In the genomic region with DNA sequence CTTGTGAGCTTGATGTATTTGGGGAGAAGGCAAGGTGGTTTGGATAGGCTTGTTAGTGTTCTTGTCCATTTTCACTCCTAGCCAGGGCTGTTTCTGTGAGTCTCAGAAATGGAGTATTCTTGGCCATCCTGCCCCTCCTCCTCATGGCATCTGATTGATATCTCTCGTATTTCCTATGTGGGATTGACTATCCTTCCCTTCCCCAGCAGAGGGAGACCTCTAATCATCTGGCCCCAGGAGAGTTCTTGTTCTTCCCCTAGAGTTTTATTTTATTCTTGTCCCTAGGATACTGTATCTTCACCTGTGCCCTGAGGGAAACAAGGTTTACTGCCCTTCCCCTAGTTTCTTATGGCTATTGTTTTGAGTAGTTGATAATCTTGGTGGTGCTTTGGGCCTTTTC, we compare ENCODE assay signal across 9 cellular contexts.
DNase-seq lines count a peak whose midpoint lies in the region; ATAC-seq and TF ChIP-seq lines count a peak whose summit lies in the region.
"Had no signal": no experiment of that assay in that cellular context is flagged by ENCODE, and none has a peak within 500 bp of the region (broad histone marks: within the 10 kb centered on the region; RNA-seq: fewer than 3 reads in every experiment).

No MANE protein-coding gene starts in this region.

- no peaks in the 10 kb centered on the region for H3K27me3 Mint-ChIP-seq in activated T-helper 17 cell treated with anti-CD3 and anti-CD28 coated beads, Interleukin-2, amount 50 U/mL, for 72 hours
- H3K27me3 Mint-ChIP-seq in T-cell = no peaks in the 10 kb centered on the region
- H3K27me3 Mint-ChIP-seq: stimulated activated naive CD8-positive, alpha-beta T cell treated with anti-CD3 and anti-CD28 coated beads, Interleukin-15, amount 100 ng/mL, for 72 hours had no signal

- peak; percentile 70 for TF ChIP-seq CTCF in AG09309 (IDR thresholded peaks at IDR 0.05; ENCODE audit: control insufficient read depth, insufficient read depth, low read depth, low read length, missing control alignments)
- TF ChIP-seq CTCF in HFF-Myc (IDR thresholded peaks at IDR 0.05; ENCODE audit: low read depth, low read length, missing control alignments) = peak; percentile 62
- TF ChIP-seq CTCF in hepatocyte (IDR thresholded peaks at IDR 0.05; ENCODE audit: poor library complexity) = peak; percentile 24

- DNase-seq in AG09309 (ENCODE audit: low read depth) (no peak), HFF-Myc (ENCODE audit: extremely low read depth, low read depth) (peak; percentile 16), SW480 (ENCODE audit: low spot score) (peak; percentile 11), hepatocyte (ENCODE audit: low spot score) (peak; percentile 5), T-cell (no peak)
- no peak for DNase-seq in activated naive CD4-positive, alpha-beta T cell treated with Interleukin-2 at 50 U/mL for 16 hours
- DNase-seq: stimulated activated naive CD8-positive, alpha-beta T cell treated with anti-CD3 and anti-CD28 coated beads, Interleukin-15, amount 100 ng/mL, for 72 hours had no signal

- no peak for ATAC-seq in activated T-helper 17 cell treated with anti-CD3 and anti-CD28 coated beads, Interleukin-2, amount 50 U/mL, for 72 hours (replicated peaks)
- ATAC-seq in GM21447 (IDR thresholded peaks at IDR 0.05; ENCODE audit: unreplicated experiment) = no peak
- no peak for ATAC-seq in T-cell (replicated peaks in 1 of 4)
- ATAC-seq: stimulated activated naive CD8-positive, alpha-beta T cell treated with anti-CD3 and anti-CD28 coated beads, Interleukin-15, amount 100 ng/mL, for 72 hours had no signal

- no peak overlapping the region for H3K27ac ChIP-seq in hepatocyte

- no peaks in the 10 kb centered on the region for H3K4me1 ChIP-seq in hepatocyte (ENCODE audit: insufficient read depth)

- CTCF ChIA-PET in T-cell (lab: Charles Lee) = interaction anchor here in 1 of 2 donors (0.6 kb wide), 1 partner anchor 44 kb away, joined by 3 read pairs; no protein-coding TSS in a partner anchor

- POLR2A ChIA-PET in T-cell (lab: Charles Lee) = interaction anchor here in 1 of 2 donors (0.6 kb wide), 1 partner anchor 18 kb away, joined by 4 read pairs; no protein-coding TSS in a partner anchor

- H3K9me2 ChIP-seq in hepatocyte (replicated peaks; ENCODE audit: insufficient read depth) = no peaks in the 10 kb centered on the region

- no peaks in the 10 kb centered on the region for H3K79me2 ChIP-seq in hepatocyte

- H3K36me3 ChIP-seq in hepatocyte (replicated peaks; ENCODE audit: insufficient read depth, low read depth) = no peaks in the 10 kb centered on the region

- no peaks in the 10 kb centered on the region for H3K27me3 ChIP-seq in hepatocyte

- H3K4me1 Mint-ChIP-seq in activated T-helper 17 cell treated with anti-CD3 and anti-CD28 coated beads, Interleukin-2, amount 50 U/mL, for 72 hours = no peaks in the 10 kb centered on the region
- peaks cover 0 to 4% (median 0%) of the 10 kb centered on the region in 3 donors for H3K4me1 Mint-ChIP-seq in T-cell

- 67% methylated on average over 1 of the region's 1 CpG for WGBS in hepatocyte (ENCODE audit: low lambda C conversion rate, missing lambda C conversion rate)

- no peaks in the 10 kb centered on the region for H4K20me1 ChIP-seq in hepatocyte (ENCODE audit: insufficient read depth, poor library complexity, severe bottlenecking)

- no peak overlapping the region for H3K4me3 Mint-ChIP-seq in activated T-helper 17 cell treated with anti-CD3 and anti-CD28 coated beads, Interleukin-2, amount 50 U/mL, for 72 hours
- no peak overlapping the region for H3K4me3 Mint-ChIP-seq in T-cell
- H3K4me3 Mint-ChIP-seq: stimulated activated naive CD8-positive, alpha-beta T cell treated with anti-CD3 and anti-CD28 coated beads, Interleukin-15, amount 100 ng/mL, for 72 hours had no signal

- H3K4me2 ChIP-seq in hepatocyte = no peak overlapping the region

- H3K36me3 Mint-ChIP-seq in activated T-helper 17 cell treated with anti-CD3 and anti-CD28 coated beads, Interleukin-2, amount 50 U/mL, for 72 hours (ENCODE audit: low read depth) = peaks cover 66% of the 10 kb centered on the region
- peaks cover 53% of the 10 kb centered on the region for H3K36me3 Mint-ChIP-seq in T-cell

- peaks cover 11% of the 10 kb centered on the region for H3K9me3 Mint-ChIP-seq in activated T-helper 17 cell treated with anti-CD3 and anti-CD28 coated beads, Interleukin-2, amount 50 U/mL, for 72 hours
- peaks cover 4 to 20% (median 11%) of the 10 kb centered on the region in 3 donors for H3K9me3 Mint-ChIP-seq in T-cell

- H2AFZ ChIP-seq in hepatocyte = no peak overlapping the region

- H3K4me3 ChIP-seq in AG09309 (ENCODE audit: control insufficient read depth, low read depth, low read length) = no peak overlapping the region
- H3K4me3 ChIP-seq in HFF-Myc (replicated peaks; ENCODE audit: low read depth, low read length) = no peak overlapping the region
- H3K4me3 ChIP-seq in hepatocyte = no peak overlapping the region

- peaks cover 6% of the 10 kb centered on the region for H3K9me3 ChIP-seq in hepatocyte (ENCODE audit: low read depth)

- H3K27ac Mint-ChIP-seq in activated T-helper 17 cell treated with anti-CD3 and anti-CD28 coated beads, Interleukin-2, amount 50 U/mL, for 72 hours = no peak overlapping the region
- H3K27ac Mint-ChIP-seq in T-cell = no peak overlapping the region
- H3K27ac Mint-ChIP-seq: stimulated activated naive CD8-positive, alpha-beta T cell treated with anti-CD3 and anti-CD28 coated beads, Interleukin-15, amount 100 ng/mL, for 72 hours had no signal

Comparison
In these comparisons a context has a peak if more than half of its experiments do, and no peak if none do; other contexts are left out.
1. DNase-seq: peak in HFF-Myc (single experiment), SW480 (single experiment) and hepatocyte (single experiment); none in AG09309 (single experiment), activated naive CD4-positive, alpha-beta T cell treated with Interleukin-2 at 50 U/mL for 16 hours (single experiment) and T-cell (0 of 34).
2. Peak in every context shown above with its lines, with median percentiles within 50 percentile points of each other: CTCF ChIP-seq.